In genomic region chr6:89763550-89763949, GRCh38 we compare ENCODE assay signal across 23 cellular contexts. TPM values are rescaled to one million over a fixed set of nuclear protein-coding genes. Genes with fewer than 3 reads are reported as not detected.
DNase-seq lines count a peak whose midpoint lies in the region; ATAC-seq and TF ChIP-seq lines count a peak whose summit lies in the region.
"Had no signal": no experiment of that assay in that cellular context is flagged by ENCODE, and none has a peak within 500 bp of the region (broad histone marks: within the 10 kb centered on the region; RNA-seq: fewer than 3 reads in every experiment).

No MANE protein-coding gene starts in this region.

- no peak overlapping the region for H2AFZ ChIP-seq in trophoblast cell (ENCODE audit: insufficient read depth, low read length, poor library complexity)

- H3K4me3 ChIP-seq in astrocyte of the spinal cord (ENCODE audit: low read depth, low read length), result no peak overlapping the region
- no peak overlapping the region for H3K4me3 ChIP-seq in fibroblast of the aortic adventitia (ENCODE audit: low read depth, low read length)
- no peak overlapping the region for H3K4me3 ChIP-seq in trophoblast cell (ENCODE audit: low read depth, low read length)
- H3K4me3 ChIP-seq: adrenal gland, lower lobe of right lung, MG63 had no signal

- H3K27me3 ChIP-seq in trophoblast cell (ENCODE audit: insufficient read depth, low read length), result no peaks in the 10 kb centered on the region
- H3K27me3 ChIP-seq: adrenal gland, MG63 had no signal

- no peaks in the 10 kb centered on the region for H3K79me1 ChIP-seq in trophoblast cell (ENCODE audit: low read length)

- H2AK5ac ChIP-seq in trophoblast cell (ENCODE audit: low read length), result no peak overlapping the region

- DNase-seq in AG08395 (ENCODE audit: low spot score), result peak; percentile 11
- no peak for DNase-seq in HFFc6
- DNase-seq in astrocyte of the spinal cord (ENCODE audit: low read depth, low spot score), result peak; percentile 8
- DNase-seq in fibroblast of the aortic adventitia (ENCODE audit: low read depth), result peak; percentile 80
- DNase-seq in trophoblast cell, result no peak
- no peak for DNase-seq in ecto neural progenitor cell (ENCODE audit: low spot score)
- DNase-seq: activated B cell treated with CpG ODN at 0.5 μM for 24 hours; activated CD4-positive, alpha-beta T cell treated with anti-CD3 and anti-CD28 coated beads, Interleukin-2, amount 50 U/mL, for 48 hours; adrenal gland; CD8-positive, alpha-beta T cell; central memory CD4-positive, alpha-beta T cell; DMS53; kidney; lower lobe of right lung; MG63; NCI-H1694 treated with DMSO at 0.1 percent for 48 hours; NCI-H748 treated with DMSO at 0.1 percent for 48 hours; substantia nigra had no signal

- H3K79me2 ChIP-seq in trophoblast cell (ENCODE audit: control insufficient read depth, insufficient read depth, low read length, poor library complexity), result no peaks in the 10 kb centered on the region

- H2BK5ac ChIP-seq in trophoblast cell (ENCODE audit: low read depth, low read length, poor library complexity), result no peak overlapping the region

- H3K27me3 Mint-ChIP-seq in HFFc6 (ENCODE audit: insufficient read depth), result no peaks in the 10 kb centered on the region
- H3K27me3 Mint-ChIP-seq: activated B cell treated with CpG ODN at 0.5 μM for 24 hours had no signal

- H3K36me3 Mint-ChIP-seq in HFFc6 (ENCODE audit: low read depth), result peaks cover 15% of the 10 kb centered on the region

- H4K12ac ChIP-seq in trophoblast cell (ENCODE audit: low read depth, low read length), result no peak overlapping the region

- no peak overlapping the region for H3K18ac ChIP-seq in trophoblast cell (ENCODE audit: low read length)

- H3K9me3 Mint-ChIP-seq in HFFc6, result no peaks in the 10 kb centered on the region
- H3K9me3 Mint-ChIP-seq: activated B cell treated with CpG ODN at 0.5 μM for 24 hours; CD8-positive, alpha-beta T cell; neural crest cell; T-helper 2 cell treated with Interferon-gamma antibody and Interleukin-4, amounts not matched to agents 5 μg/mL and 100 μg/mL, for 36 hours had no signal

- H3K4me3 Mint-ChIP-seq in HFFc6, result no peak overlapping the region
- H3K4me3 Mint-ChIP-seq: activated B cell treated with CpG ODN at 0.5 μM for 24 hours; CD8-positive, alpha-beta T cell; neural crest cell; T-helper 2 cell treated with Interferon-gamma antibody and Interleukin-4, amounts not matched to agents 5 μg/mL and 100 μg/mL, for 36 hours had no signal

- no peak overlapping the region for H2BK12ac ChIP-seq in trophoblast cell (ENCODE audit: low read length)

- H3K27ac Mint-ChIP-seq in HFFc6, result peak overlapping the region; percentile 9; the same call in 1 of the 2 replicates
- H3K27ac Mint-ChIP-seq: activated B cell treated with CpG ODN at 0.5 μM for 24 hours; CD8-positive, alpha-beta T cell; T-helper 2 cell treated with Interferon-gamma antibody and Interleukin-4, amounts not matched to agents 5 μg/mL and 100 μg/mL, for 36 hours had no signal

- WGBS in trophoblast cell (ENCODE audit: extremely low coverage, insufficient coverage, insufficient read length), result no CpG with 5 or more reads among the region's 2 CpGs

- H3K27ac ChIP-seq in trophoblast cell (ENCODE audit: low read depth, low read length), result no peak overlapping the region
- H3K27ac ChIP-seq: adrenal gland, epithelial cell of prostate, lower lobe of right lung had no signal

- ATAC-seq in HG02970 (IDR thresholded peaks at IDR 0.05; ENCODE audit: low FRiP score, unreplicated experiment) (no peak), HG03108 (IDR thresholded peaks at IDR 0.05; ENCODE audit: unreplicated experiment) (no peak)
- ATAC-seq: CD8-positive, alpha-beta T cell; lower lobe of right lung had no signal

- no peak overlapping the region for H2BK120ac ChIP-seq in trophoblast cell (ENCODE audit: insufficient read depth, low read length, poor library complexity)

- peaks cover 8 to 9% of the 10 kb centered on the region in 2 experiments for H3K36me3 ChIP-seq in trophoblast cell (ENCODE audit: control insufficient read depth in 1 of 2, insufficient read depth in 2 of 2, low read length in 2 of 2)

- no peak overlapping the region for H4K91ac ChIP-seq in trophoblast cell (ENCODE audit: low read depth, low read length)

- no peak overlapping the region for H3K23ac ChIP-seq in trophoblast cell (ENCODE audit: low read length)

- no peaks in the 10 kb centered on the region for H3K4me1 ChIP-seq in trophoblast cell (ENCODE audit: control insufficient read depth in 1 of 2, insufficient read depth in 2 of 2, low read length in 2 of 2)
- H3K4me1 ChIP-seq: lower lobe of right lung had no signal

- H3K9me3 ChIP-seq in trophoblast cell (ENCODE audit: insufficient read depth, low read depth, low read length), result no peaks in the 10 kb centered on the region
- H3K9me3 ChIP-seq: adrenal gland, lower lobe of right lung, MG63 had no signal

- peaks cover 7% of the 10 kb centered on the region; the same call in 1 of the 2 replicates for H3K4me1 Mint-ChIP-seq in HFFc6 (ENCODE audit: low read depth)
- H3K4me1 Mint-ChIP-seq: neural crest cell had no signal

- H3K9ac ChIP-seq in trophoblast cell (ENCODE audit: low read length), result no peak overlapping the region

- no peak overlapping the region for H3K14ac ChIP-seq in trophoblast cell (ENCODE audit: low read length)

- H3K4ac ChIP-seq in trophoblast cell (ENCODE audit: low read depth, low read length), result no peak overlapping the region

- no peak overlapping the region for H4K8ac ChIP-seq in trophoblast cell (ENCODE audit: low read depth, low read length)

- TF ChIP-seq CTCF in HFFc6 (IDR thresholded peaks at IDR 0.05), result no peak
- no peak for TF ChIP-seq CTCF in astrocyte of the spinal cord (IDR thresholded peaks at IDR 0.05; ENCODE audit: low read depth, low read length)
- no peak for TF ChIP-seq CTCF in fibroblast of the aortic adventitia (IDR thresholded peaks at IDR 0.05; ENCODE audit: insufficient read depth, low read length)

- in situ Hi-C loops in astrocyte of the spinal cord (cut with HindIII; ENCODE audit: low sequenced_read_pairs), result no loop called here

- no peak overlapping the region for H3K4me2 ChIP-seq in trophoblast cell (ENCODE audit: low read length)

RNA-seq across cellular contexts. Expression of gene MDN1, which starts 56.0 kb away (rescaled TPM):
- total RNA-seq in HFFc6 (2021; fragmentation: NEBNext Ultra II Directional; extraction: Animal tissue kit (Norgen Biotek cat#: 25700)), result 10 to 100 TPM; 17.4 to 25.4 (median 18.4) TPM
- 27.8 and 29.0 TPM in 2 replicates for total RNA-seq in fibroblast of the aortic adventitia (ENCODE audit: low replicate concordance)
- 8.5 and 9.0 TPM in 2 replicates for polyA plus RNA-seq in trophoblast cell (2013)

Comparison
In these comparisons a context has a peak if more than half of its experiments do, and no peak if none do; other contexts are left out.
1. DNase-seq: peak in AG08395 (single experiment), astrocyte of the spinal cord (single experiment) and fibroblast of the aortic adventitia (single experiment); none in HFFc6 (single experiment), trophoblast cell (0 of 2) and ecto neural progenitor cell (single experiment).